Comparison of ENCODE assay signal across 17 cellular contexts in genomic region chr17:39632153-39632941, GRCh38. TPM values are rescaled to one million over a fixed set of nuclear protein-coding genes. Genes with fewer than 3 reads are reported as not detected.
A peak's percentile ranks its signal among the peaks of the same experiment; 100 is the strongest.
DNase-seq lines count a peak whose midpoint lies in the region; ATAC-seq and TF ChIP-seq lines count a peak whose summit lies in the region.
"Had no signal": no experiment of that assay in that cellular context is flagged by ENCODE, and none has a peak within 500 bp of the region (broad histone marks: within the 10 kb centered on the region; RNA-seq: fewer than 3 reads in every experiment).

No MANE protein-coding gene starts in this region.

- H3K9ac ChIP-seq in colonic mucosa (ENCODE audit: low read depth in 2 of 2, low read length in 2 of 2): peak overlapping the region; percentile 69 to 93

- H3K27ac ChIP-seq in colonic mucosa: peak overlapping the region; percentile 89
- peak overlapping the region; percentile 68 to 72 for H3K27ac ChIP-seq in prostate gland
- H3K27ac ChIP-seq in A673 (ENCODE audit: low read depth, low read length, poor library complexity, severe bottlenecking): no peak overlapping the region
- H3K27ac ChIP-seq: ovary, thoracic aorta had no signal

- 23% methylated on average over 13 of the region's 13 CpGs for WGBS in prostate gland

- TF ChIP-seq POLR2A in prostate gland (IDR thresholded peaks at IDR 0.05): peak; percentile 38

- H3K27ac Mint-ChIP-seq in Calu3 (ENCODE audit: unreplicated experiment): peak overlapping the region; percentile 0
- peak overlapping the region in 1 of 2 donors; percentile 15 for H3K27ac Mint-ChIP-seq in stimulated activated naive CD8-positive, alpha-beta T cell treated with anti-CD3 and anti-CD28 coated beads, Interleukin-15, amount 100 ng/mL, for 72 hours

- H3K4me3 ChIP-seq in colonic mucosa: peak overlapping the region; percentile 5
- no peak overlapping the region for H3K4me3 ChIP-seq in prostate gland
- no peak overlapping the region for H3K4me3 ChIP-seq in A673 (ENCODE audit: low read depth, low read length, poor library complexity, severe bottlenecking)
- H3K4me3 ChIP-seq: ovary, thoracic aorta had no signal

- peaks cover 34% of the 10 kb centered on the region for H3K4me1 Mint-ChIP-seq in Calu3 (ENCODE audit: low read depth, unreplicated experiment)
- H3K4me1 Mint-ChIP-seq in stimulated activated naive CD8-positive, alpha-beta T cell treated with anti-CD3 and anti-CD28 coated beads, Interleukin-15, amount 100 ng/mL, for 72 hours: peaks cover 25% of the 10 kb centered on the region

- no peak for DNase-seq in Calu3
- DNase-seq in NCI-H2029 (lab: John Stamatoyannopoulos, UW): peak; percentile 39
- DNase-seq in colonic mucosa: peak; percentile 96
- DNase-seq in prostate gland (ENCODE audit: low spot score): peak; percentile 88
- no peak for DNase-seq in A673 (ENCODE audit: low spot score)
- DNase-seq in stimulated activated naive CD8-positive, alpha-beta T cell treated with anti-CD3 and anti-CD28 coated beads, Interleukin-15, amount 100 ng/mL, for 72 hours: no peak
- DNase-seq in AML-193 (lab: John Stamatoyannopoulos, UW): no peak
- no peak for DNase-seq in NCI-H2227 treated with DMSO at 0.1 percent for 48 hours (lab: John Stamatoyannopoulos, UW)
- DNase-seq: activated CD4-positive, alpha-beta T cell treated with anti-CD3 and anti-CD28 coated beads, Interleukin-2, amount 50 U/mL, for 1 hour; activated effector memory CD4-positive, alpha-beta T cell treated with anti-CD3 and anti-CD28 coated beads, Interleukin-2, amount 50 U/mL, for 16 hours; cerebellar nuclear complex; left ventricle myocardium superior; NCI-H187 treated with DMSO at 0.1 percent for 48 hours; ovary; SHP77 treated with DMSO at 0.1 percent for 48 hours; stimulated activated CD4-positive, alpha-beta T cell treated with anti-CD3 and anti-CD28 coated beads, Interleukin-4, amount 100 ng/mL, for 24 hours had no signal

- POLR2A ChIA-PET in A673 (lab: Charles Lee; ENCODE audit: low non-redundant PET): no interaction called here

- peaks cover 19% of the 10 kb centered on the region for H3K4me1 ChIP-seq in colonic mucosa
- H3K4me1 ChIP-seq in prostate gland (replicated peaks): peaks cover 22% of the 10 kb centered on the region
- H3K4me1 ChIP-seq in A673 (ENCODE audit: insufficient read depth, low read length, poor library complexity, severe bottlenecking): peaks cover 6% of the 10 kb centered on the region

- H3K9me3 ChIP-seq in colonic mucosa (no peaks in the 10 kb centered on the region), prostate gland (no peaks in the 10 kb centered on the region), A673 (ENCODE audit: low read depth, low read length, poor library complexity, severe bottlenecking) (no peaks in the 10 kb centered on the region)
- H3K9me3 ChIP-seq: ovary, thoracic aorta had no signal

- CTCF ChIA-PET in Calu3 (lab: Charles Lee) (interaction anchor here (0.6 to 161.2 kb wide), 36 partner anchors 12 to 1198 kb away, joined by 3 to 42089 read pairs (median 10); partner anchors contain the start of genes ERBB2, GRB7, GSDMA and GSDMB), A673 (lab: Charles Lee) (interaction anchor here (1.0 to 1.8 kb wide), 2 partner anchors 9 to 11 kb away, joined by 4 to 8 read pairs; no protein-coding TSS in a partner anchor)

- H3K36me3 ChIP-seq in colonic mucosa (no peaks in the 10 kb centered on the region), prostate gland (no peaks in the 10 kb centered on the region), A673 (ENCODE audit: insufficient read depth, low read length, poor library complexity, severe bottlenecking) (no peaks in the 10 kb centered on the region)
- H3K36me3 ChIP-seq: ovary, thoracic aorta had no signal

- H3K27me3 Mint-ChIP-seq in Calu3 (ENCODE audit: unreplicated experiment): peaks cover 50% of the 10 kb centered on the region
- peaks cover 39% of the 10 kb centered on the region for H3K27me3 Mint-ChIP-seq in stimulated activated naive CD8-positive, alpha-beta T cell treated with anti-CD3 and anti-CD28 coated beads, Interleukin-15, amount 100 ng/mL, for 72 hours

- H3K36me3 Mint-ChIP-seq in Calu3 (ENCODE audit: insufficient read depth, unreplicated experiment): peaks cover 21% of the 10 kb centered on the region

- peaks cover 4% of the 10 kb centered on the region for H3K27me3 ChIP-seq in colonic mucosa
- no peaks in the 10 kb centered on the region for H3K27me3 ChIP-seq in prostate gland (replicated peaks; ENCODE audit: insufficient read depth)
- H3K27me3 ChIP-seq in A673 (replicated peaks; ENCODE audit: insufficient read depth, low read depth, low read length, poor library complexity): no peaks in the 10 kb centered on the region
- H3K27me3 ChIP-seq: ovary had no signal

- ATAC-seq in stimulated activated naive CD8-positive, alpha-beta T cell treated with anti-CD3 and anti-CD28 coated beads, Interleukin-15, amount 100 ng/mL, for 72 hours: no peak
- ATAC-seq: left ventricle myocardium superior had no signal

- peak overlapping the region; percentile 0 for H3K4me3 Mint-ChIP-seq in Calu3 (ENCODE audit: low read depth, unreplicated experiment)
- no peak overlapping the region for H3K4me3 Mint-ChIP-seq in stimulated activated naive CD8-positive, alpha-beta T cell treated with anti-CD3 and anti-CD28 coated beads, Interleukin-15, amount 100 ng/mL, for 72 hours

- TF ChIP-seq CTCF in Calu3 (IDR thresholded peaks at IDR 0.05; ENCODE audit: unreplicated experiment) (no peak), colonic mucosa (IDR thresholded peaks at IDR 0.05) (no peak), prostate gland (IDR thresholded peaks at IDR 0.05) (peak in 1 of 4 experiments; percentile 20), A673 (conservative IDR thresholded peaks at IDR 0.05; ENCODE audit: low read depth, low read length) (no peak)

- BruUV-seq in Calu3 (replicated peaks; lab: Mats Ljungman, UMichigan) (no TSS peak), A673 (replicated peaks; lab: Mats Ljungman, UMichigan) (no TSS peak)

- no peaks in the 10 kb centered on the region for H3K9me3 Mint-ChIP-seq in Calu3 (ENCODE audit: low read depth, unreplicated experiment)
- H3K9me3 Mint-ChIP-seq in stimulated activated naive CD8-positive, alpha-beta T cell treated with anti-CD3 and anti-CD28 coated beads, Interleukin-15, amount 100 ng/mL, for 72 hours: no peaks in the 10 kb centered on the region

- intact Hi-C loops in Calu3 (cut with micrococcal nuclease; ENCODE audit: unreplicated experiment) (loop anchor here (5.0 to 10.0 kb wide), 4 partner anchors 482 to 862 kb away; partner anchors contain the start of gene CDC6), colonic mucosa (cut with DNase I) (no loop called here), prostate gland (cut with DNase I) (no loop called here), A673 (cut with micrococcal nuclease; ENCODE audit: unreplicated experiment) (no loop called here)

RNA-seq across cellular contexts. Expression of gene STARD3, which starts 4.6 kb away (rescaled TPM):
- 2,579 and 2,697 TPM in 2 replicates for total RNA-seq in Calu3 (2022)
- 10 to 100 TPM; 30.0 to 41.3 TPM for total RNA-seq in colonic mucosa
- total RNA-seq in prostate gland: 100 to 1,000 TPM in 1 of 2 donors, 10 to 100 TPM in 1; 52.5 to 202 TPM
- 21.3 and 31.4 TPM in 2 replicates for total RNA-seq in A673 (2021)

RNA-seq across cellular contexts. Expression of gene PPP1R1B, which starts 5.6 kb away (rescaled TPM):
- total RNA-seq in Calu3 (2022): 8.3 and 11.1 TPM in 2 replicates
- 100 to 1,000 TPM; 331 to 350 TPM for total RNA-seq in colonic mucosa
- total RNA-seq in prostate gland: 100 to 1,000 TPM in 1 of 2 donors, 10 to 100 TPM in 1; 69.0 to 108 TPM
- 8.2 and 11.7 TPM in 2 replicates for total RNA-seq in A673 (2021)

RNA-seq across cellular contexts. Expression of gene NEUROD2, which starts 24.6 kb away (rescaled TPM):
- total RNA-seq in Calu3 (2022): not detected in 2 replicates
- not detected for total RNA-seq in colonic mucosa
- under 1 TPM in 1 of 2 donors, not detected in 1; 0.17 TPM for total RNA-seq in prostate gland
- total RNA-seq in A673 (2021): not detected in 2 replicates
- total RNA-seq: left ventricle myocardium superior, ovary, thoracic aorta had no signal

RNA-seq across cellular contexts. Expression of gene TCAP, which starts 32.8 kb away (rescaled TPM):
- total RNA-seq in Calu3 (2022) (51.5 and 61.1 TPM in 2 replicates), colonic mucosa (1 to 10 TPM in 1 of 2 donors, under 1 TPM in 1; 0.49 to 1.2 TPM), prostate gland (10 to 100 TPM in 1 of 2 donors, 1 to 10 TPM in 1; 4.3 to 44.3 TPM), A673 (2021) (0.54 and 0.79 TPM in 2 replicates)

RNA-seq across cellular contexts. Expression of gene PNMT, which starts 35.9 kb away (rescaled TPM):
- total RNA-seq in Calu3 (2022) (1.3 and 3.2 TPM in 2 replicates), colonic mucosa (under 1 TPM in 1 of 2 donors, not detected in 1; 0.47 TPM), prostate gland (1 to 10 TPM; 2.7 to 5.8 TPM), A673 (2021) (not detected in 2 replicates)

Comparison
In these comparisons a context has a peak if more than half of its experiments do, and no peak if none do; other contexts are left out.
1. DNase-seq: peak in NCI-H2029 (single experiment), colonic mucosa (single experiment) and prostate gland (single experiment); none in Calu3 (single experiment), A673 (single experiment), stimulated activated naive CD8-positive, alpha-beta T cell treated with anti-CD3 and anti-CD28 coated beads, Interleukin-15, amount 100 ng/mL, for 72 hours (0 of 2), AML-193 (0 of 2) and NCI-H2227 treated with DMSO at 0.1 percent for 48 hours (single experiment).
2. RNA of gene STARD3, which starts 4.6 kb away (total RNA-seq): 2,579 to 2,697 TPM in Calu3; 52.5 to 202 TPM in prostate gland, 30.0 to 41.3 TPM in colonic mucosa and 21.3 to 31.4 TPM in A673; every median in the first group is over 10 times any median in the second.